ENCODE assay signal across 27 cellular contexts in the genomic region with DNA sequence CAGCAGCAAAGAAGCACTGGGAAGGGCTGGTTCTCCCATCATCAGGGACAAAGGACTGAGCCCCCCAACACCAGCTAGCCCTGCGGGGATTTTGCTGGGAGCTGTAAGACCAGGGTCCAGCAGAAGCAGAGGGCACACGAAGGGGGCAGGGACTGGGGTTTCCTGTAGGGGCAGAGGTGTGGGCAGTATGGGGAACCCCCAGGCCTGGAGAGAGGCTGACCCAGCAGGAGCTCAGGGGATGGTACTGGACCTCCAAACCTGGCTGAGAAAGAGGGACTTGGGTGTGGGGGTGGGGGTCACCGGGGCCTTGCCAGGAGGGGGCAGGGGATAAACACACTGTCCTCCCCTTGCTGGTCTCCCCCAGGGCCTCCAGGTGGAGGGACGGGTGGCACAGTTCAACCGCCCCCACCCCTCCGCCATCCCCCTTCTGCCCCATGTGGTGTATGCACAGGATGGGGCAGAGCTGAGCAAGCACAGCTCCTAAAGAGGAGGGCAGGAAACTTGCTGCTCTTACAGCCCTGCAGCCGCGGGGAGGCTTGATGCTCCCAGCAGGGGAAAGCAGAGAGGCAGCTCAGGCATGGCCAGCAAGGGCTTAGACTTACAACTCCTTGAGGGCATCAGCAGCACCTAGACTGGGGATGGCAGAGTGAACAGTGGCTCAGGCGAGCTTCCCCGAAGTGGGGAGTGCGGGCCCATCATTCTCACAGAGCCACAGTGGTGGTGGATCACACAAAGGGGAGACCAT. TPM values are rescaled to one million over a fixed set of nuclear protein-coding genes. Genes with fewer than 3 reads are reported as not detected.
DNase-seq lines count a peak whose midpoint lies in the region; ATAC-seq, FAIRE-seq and TF ChIP-seq lines count a peak whose summit lies in the region.
"Had no signal": no experiment of that assay in that cellular context is flagged by ENCODE, and none has a peak within 500 bp of the region (broad histone marks: within the 10 kb centered on the region; RNA-seq: fewer than 3 reads in every experiment).

No MANE protein-coding gene starts in this region.

- no peak overlapping the region for H4K5ac ChIP-seq in H1 (ENCODE audit: insufficient read length, low read depth, low read length)

- no peak overlapping the region for H3K23ac ChIP-seq in H1 (ENCODE audit: insufficient read length)

- TF ChIP-seq CTCF in H1 (IDR thresholded peaks at IDR 0.05; ENCODE audit: control extremely low read depth in 1 of 3, insufficient read depth in 1 of 3, low read depth in 1 of 3, low read length in 3 of 3) (no peak), neural crest cell (conservative IDR thresholded peaks at IDR 0.05) (no peak)

- no peak overlapping the region for H2BK120ac ChIP-seq in H1 (replicated peaks; ENCODE audit: low read depth, low read length)

- no peaks in the 10 kb centered on the region for H3K79me1 ChIP-seq in H1 (ENCODE audit: low read depth, low read length)

- H3K4me2 ChIP-seq in H1 (ENCODE audit: insufficient read depth in 1 of 2, low read depth in 2 of 2, low read length in 2 of 2): peak overlapping the region in 1 of 2 experiments; percentile 33; a peak in 1 of 4 replicates
- H3K4me2 ChIP-seq: A549; BLaER1 treated with 17β-estradiol and CSF1 and Interleukin-3, amounts not matched to agents 10 nM and 100 nM; KMS-11 had no signal

- H3K56ac ChIP-seq in H1 (replicated peaks; ENCODE audit: insufficient read length, low read depth, low read length): no peak overlapping the region

- H3K27ac ChIP-seq in H1 (ENCODE audit: low read depth, low read length) (no peak overlapping the region), caudate nucleus (ENCODE audit: low read depth, low read length) (no peak overlapping the region)
- H3K27ac ChIP-seq: A549; BLaER1 treated with 17β-estradiol and CSF1 and Interleukin-3, amounts not matched to agents 10 nM and 100 nM; HL-60; KMS-11 had no signal

- FAIRE-seq in H1 (lab: Jason Lieb, UNC) (no peak), urothelium cell line (lab: Jason Lieb, UNC) (peak; percentile 88)
- FAIRE-seq: A549, D721Med, GM18507 had no signal

- H4K20me1 ChIP-seq in H1 (replicated peaks in 1 of 2; ENCODE audit: control insufficient read depth in 1 of 2, insufficient read depth in 2 of 2, low read length in 2 of 2): no peaks in the 10 kb centered on the region

- peak overlapping the region; percentile 82 for H3K4ac ChIP-seq in H1 (replicated peaks; ENCODE audit: insufficient read length, low read depth, low read length)

- H3K9me3 ChIP-seq in H1 (ENCODE audit: insufficient read depth in 2 of 2, low read depth in 1 of 2, low read length in 1 of 2): no peaks in the 10 kb centered on the region
- H3K9me3 ChIP-seq: A549; BLaER1 treated with 17β-estradiol and CSF1 and Interleukin-3, amounts not matched to agents 10 nM and 100 nM had no signal

- no peaks in the 10 kb centered on the region for H3K9me3 Mint-ChIP-seq in stimulated activated naive CD8-positive, alpha-beta T cell treated with anti-CD3 and anti-CD28 coated beads, Interleukin-15, amount 100 ng/mL, for 72 hours
- H3K9me3 Mint-ChIP-seq in neural crest cell: no peaks in the 10 kb centered on the region
- H3K9me3 Mint-ChIP-seq: CD4-positive, alpha-beta T cell; IgD-negative memory B cell had no signal

- no peak for TF ChIP-seq RAD21 in H1 (IDR thresholded peaks at IDR 0.05 in 1 of 2, conservative IDR thresholded peaks at IDR 0.05 in 1 of 2; ENCODE audit: low read depth in 2 of 2, low read length in 2 of 2)

- POLR2A ChIA-PET in H1 (lab: Charles Lee; ENCODE audit: partially characterized antibody): interaction anchor here (1.4 kb wide), 1 partner anchor 11 kb away, joined by 3 read pairs; no protein-coding TSS in a partner anchor

- WGBS in H1 (ENCODE audit: extremely low coverage in 1 of 2, insufficient coverage in 1 of 2, insufficient read length in 1 of 2, insufficient replicate concordance in 2 of 2, low coverage in 1 of 2, low lambda C conversion rate in 2 of 2, missing lambda C conversion rate in 1 of 2), 2 experiments: 84% methylated on average over 5 of the region's 11 CpGs; no CpG with 5 or more reads in 1 of the 2 experiments

- ATAC-seq in stimulated activated naive CD8-positive, alpha-beta T cell treated with anti-CD3 and anti-CD28 coated beads, Interleukin-15, amount 100 ng/mL, for 72 hours: peak; percentile 10
- no peak for ATAC-seq in stimulated activated naive CD8-positive, alpha-beta T cell treated with anti-CD3 and anti-CD28 coated beads, Interleukin-15, Interleukin-2, amounts not matched to agents 100 U/mL and 50 U/mL, for 24 hours
- ATAC-seq: PC-3 had no signal

- H3K27me3 ChIP-seq in H1 (replicated peaks in 1 of 4; ENCODE audit: control insufficient read depth in 3 of 4, extremely low read depth in 1 of 4, insufficient read depth in 3 of 4, low read length in 3 of 4): no peaks in the 10 kb centered on the region; a peak in 1 of 7 replicates
- H3K27me3 ChIP-seq: BLaER1 treated with 17β-estradiol and CSF1 and Interleukin-3, amounts not matched to agents 10 nM and 100 nM had no signal

- H2AK5ac ChIP-seq in H1 (ENCODE audit: low read depth, low read length): no peak overlapping the region

- H3K27ac Mint-ChIP-seq in stimulated activated naive CD8-positive, alpha-beta T cell treated with anti-CD3 and anti-CD28 coated beads, Interleukin-15, amount 100 ng/mL, for 72 hours: peak overlapping the region in 1 of 2 donors; percentile 36
- H3K27ac Mint-ChIP-seq in neural crest cell (ENCODE audit: unreplicated experiment): peak overlapping the region; percentile 50
- H3K27ac Mint-ChIP-seq: CD4-positive, alpha-beta T cell had no signal

- no peaks in the 10 kb centered on the region for H3K4me1 Mint-ChIP-seq in stimulated activated naive CD8-positive, alpha-beta T cell treated with anti-CD3 and anti-CD28 coated beads, Interleukin-15, amount 100 ng/mL, for 72 hours
- peaks cover 6% of the 10 kb centered on the region for H3K4me1 Mint-ChIP-seq in neural crest cell
- H3K4me1 Mint-ChIP-seq: IgD-negative memory B cell had no signal

- no peak overlapping the region for H3K18ac ChIP-seq in H1 (ENCODE audit: extremely low read depth, low read length)

- no peak overlapping the region for H3K4me3 ChIP-seq in H1 (ENCODE audit: extremely low read depth in 1 of 4, insufficient read depth in 2 of 4, low read depth in 3 of 4, low read length in 4 of 4)
- H3K4me3 ChIP-seq: A549; BLaER1 treated with 17β-estradiol and CSF1 and Interleukin-3, amounts not matched to agents 10 nM and 100 nM had no signal

- H3K14ac ChIP-seq in H1 (ENCODE audit: insufficient read length): no peak overlapping the region

- CTCF ChIA-PET in H1 (lab: Charles Lee; ENCODE audit: partially characterized antibody): interaction anchor here (1.0 to 9.6 kb wide), 5 partner anchors 14 to 131 kb away, joined by 3 to 100 read pairs (median 4); a partner anchor contains a TSS

- peaks cover 0 to 8% (median 5%) of the 10 kb centered on the region in 4 experiments; a peak in 4 of 7 replicates for H3K4me1 ChIP-seq in H1 (replicated peaks in 1 of 4; ENCODE audit: control insufficient read depth in 3 of 4, insufficient read depth in 4 of 4, low read length in 3 of 4)
- H3K4me1 ChIP-seq: A549 had no signal

- H4K91ac ChIP-seq in H1 (replicated peaks; ENCODE audit: insufficient read length, low read length): no peak overlapping the region

- H2BK12ac ChIP-seq in H1 (ENCODE audit: low read depth, low read length): peak overlapping the region; percentile 60; the same call in 1 of the 2 replicates

- H2BK20ac ChIP-seq in H1 (ENCODE audit: low read length): no peak overlapping the region

- H4K8ac ChIP-seq in H1 (ENCODE audit: extremely low read depth, insufficient read depth, low read length): 0 out of 2 replicates have a peak overlapping the region, but pooled peaks have one; percentile 40

- no peaks in the 10 kb centered on the region for H3K23me2 ChIP-seq in H1 (ENCODE audit: low read depth, low read length)

- DNase-seq in stimulated activated naive CD8-positive, alpha-beta T cell treated with anti-CD3 and anti-CD28 coated beads, Interleukin-15, amount 100 ng/mL, for 72 hours: no peak
- no peak for DNase-seq in stimulated activated naive CD8-positive, alpha-beta T cell treated with anti-CD3 and anti-CD28 coated beads, Interleukin-15, Interleukin-2, amounts not matched to agents 100 U/mL and 50 U/mL, for 24 hours
- DNase-seq in H1 (ENCODE audit: low read depth in 1 of 2, low spot score in 2 of 2) (no peak), neural crest cell (ENCODE audit: low read depth, low spot score) (no peak), urothelium cell line (ENCODE audit: low spot score) (no peak), NCI-H2171 treated with DMSO at 0.1 percent for 48 hours (lab: John Stamatoyannopoulos, UW) (no peak), caudate nucleus (lab: John Stamatoyannopoulos, UW) (no peak)
- no peak for DNase-seq in activated CD8-positive, alpha-beta memory T cell treated with anti-CD3 and anti-CD28 coated beads for 24 hours
- DNase-seq: AML-193; CD4-positive, alpha-beta T cell; HCEC 1CT; NCI-H1048; NCI-H1417; NCI-H187; NCI-H446; NCI-H524 treated with DMSO at 0.1 percent for 48 hours; NCI-H774; PC-3; SHP77 had no signal

- no peak overlapping the region for H3K4me3 Mint-ChIP-seq in stimulated activated naive CD8-positive, alpha-beta T cell treated with anti-CD3 and anti-CD28 coated beads, Interleukin-15, amount 100 ng/mL, for 72 hours
- no peak overlapping the region for H3K4me3 Mint-ChIP-seq in neural crest cell
- H3K4me3 Mint-ChIP-seq: CD4-positive, alpha-beta T cell; IgD-negative memory B cell had no signal

- H2BK15ac ChIP-seq in H1 (ENCODE audit: low read length): no peak overlapping the region

- H3K36me3 Mint-ChIP-seq in neural crest cell (ENCODE audit: low read depth): no peaks in the 10 kb centered on the region
- H3K36me3 Mint-ChIP-seq: IgD-negative memory B cell had no signal

- no peak overlapping the region for H3K9ac ChIP-seq in H1 (replicated peaks in 1 of 4; ENCODE audit: extremely low read depth in 1 of 4, low read depth in 3 of 4, low read length in 3 of 4)
- H3K9ac ChIP-seq: BLaER1 treated with 17β-estradiol and CSF1 and Interleukin-3, amounts not matched to agents 10 nM and 100 nM; KMS-11 had no signal

- no peak for TF ChIP-seq POLR2A in H1 (IDR thresholded peaks at IDR 0.05; ENCODE audit: control extremely low read depth in 1 of 2, low read depth in 2 of 2, low read length in 2 of 2)

- no peaks in the 10 kb centered on the region for H3K79me2 ChIP-seq in H1 (ENCODE audit: control insufficient read depth in 1 of 2, insufficient read depth in 2 of 2, low read length in 2 of 2)

- H3K27me3 Mint-ChIP-seq in stimulated activated naive CD8-positive, alpha-beta T cell treated with anti-CD3 and anti-CD28 coated beads, Interleukin-15, amount 100 ng/mL, for 72 hours: no peaks in the 10 kb centered on the region
- H3K27me3 Mint-ChIP-seq in neural crest cell (ENCODE audit: low read depth): no peaks in the 10 kb centered on the region
- H3K27me3 Mint-ChIP-seq: CD4-positive, alpha-beta T cell had no signal

- H3K36me3 ChIP-seq in H1 (ENCODE audit: control insufficient read depth in 2 of 4, insufficient read depth in 4 of 4, low read length in 3 of 4): no peaks in the 10 kb centered on the region
- H3K36me3 ChIP-seq: BLaER1 treated with 17β-estradiol and CSF1 and Interleukin-3, amounts not matched to agents 10 nM and 100 nM had no signal

- H2BK5ac ChIP-seq in H1 (ENCODE audit: low read depth, low read length): no peak overlapping the region

- TF ChIP-seq EP300 in H1 (IDR thresholded peaks at IDR 0.05; ENCODE audit: borderline replicate concordance in 1 of 2, low read depth in 2 of 2, low read length in 2 of 2): no peak

- no peak overlapping the region for H2AFZ ChIP-seq in H1 (ENCODE audit: low read length)

RNA-seq across cellular contexts. Expression of a gene that starts 12.4 kb away (rescaled TPM):
- total RNA-seq in H1 (2021; fragmentation: NEBNext Ultra II Directional; extraction: Animal tissue kit (Norgen Biotek cat#: 25700)): 8.4 TPM in 2 replicates
- polyA plus RNA-seq in H1 (2011; rRNA removed): 6.7 and 10.4 TPM in 2 replicates
- 6.4 TPM for polyA plus RNA-seq in H1 (2011; cell fraction: cytosol; rRNA removed)
- 16.4 TPM for polyA plus RNA-seq in H1 (2011; cell fraction: nucleus; rRNA removed)
- polyA plus RNA-seq in H1 (2012, experiment 1 of 2): 5.8 to 8.4 TPM (median 8.3 TPM) in 4 replicates
- polyA plus RNA-seq in H1 (2012, experiment 2 of 2): 5.1 TPM
- 8.0 TPM for polyA plus RNA-seq in H1 (2013, experiment 1 of 2)
- polyA plus RNA-seq in H1 (2013, experiment 2 of 2): 7.6 TPM
- 3.6 and 5.9 TPM in 2 replicates for polyA minus RNA-seq in H1 (2011; rRNA and poly(A)+ RNA removed)
- 7.3 TPM for polyA minus RNA-seq in H1 (2011; cell fraction: cytosol; rRNA and poly(A)+ RNA removed)
- polyA minus RNA-seq in H1 (2011; cell fraction: nucleus; rRNA and poly(A)+ RNA removed): 9.4 TPM
- 1.6 and 2.5 TPM in 2 replicates for total RNA-seq in neural crest cell
- total RNA-seq: CD4-positive, alpha-beta T cell; PC-3; SK-MEL-5 had no signal
